1 cellular context compared by ENCODE assay signal in the genomic region with DNA sequence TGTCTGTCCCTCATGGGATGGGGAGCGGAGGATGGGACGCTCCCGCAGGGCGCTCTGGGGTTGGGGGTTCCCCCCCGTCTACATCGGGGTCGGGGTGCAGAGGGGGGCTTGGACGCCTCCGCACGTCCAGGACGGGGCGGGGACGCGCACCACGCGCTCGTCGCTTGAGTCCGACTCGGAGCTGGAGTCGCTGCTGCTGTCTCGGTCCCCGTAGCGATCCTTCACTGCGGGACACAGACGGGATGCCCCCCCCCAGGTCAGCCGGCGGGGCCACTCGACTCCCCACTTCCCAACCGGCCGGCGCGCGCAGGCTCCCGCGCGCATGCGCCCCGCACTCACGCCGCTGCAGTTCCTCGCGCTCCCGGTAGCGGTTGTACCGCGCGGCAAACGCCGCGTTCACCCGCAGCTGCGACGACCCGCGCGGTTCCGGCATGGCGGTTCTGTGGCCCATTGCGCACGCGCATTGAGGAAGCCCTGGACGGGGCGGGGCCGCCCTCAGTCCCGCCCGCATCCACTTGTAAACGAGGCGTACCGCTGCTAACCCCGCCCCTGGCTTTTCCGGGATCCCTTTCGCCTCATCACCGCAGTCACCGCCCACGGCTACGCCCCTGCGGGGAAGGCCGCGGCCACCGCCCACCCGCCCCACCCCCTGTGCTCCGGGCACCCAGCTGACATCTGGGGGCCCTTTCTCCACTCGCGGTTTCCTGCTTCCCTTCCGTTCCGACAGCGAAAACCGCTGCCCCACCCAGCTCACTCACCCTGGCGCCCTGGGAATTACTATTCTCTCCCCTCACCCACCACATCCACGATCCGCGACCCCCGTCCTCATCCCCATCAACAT.
TF ChIP-seq lines count a peak whose summit lies in the region.

A gene (minus strand): TSS at position 444 of the 841 bp plus-strand sequence. CDS start 11 bp downstream, at position 433.

TF ChIP-seq in K562, 482 proteins besides CTCF, POLR2A, EP300 and RAD21 (continued from another document and continues in another):
- TF ChIP-seq, protein P1, sequence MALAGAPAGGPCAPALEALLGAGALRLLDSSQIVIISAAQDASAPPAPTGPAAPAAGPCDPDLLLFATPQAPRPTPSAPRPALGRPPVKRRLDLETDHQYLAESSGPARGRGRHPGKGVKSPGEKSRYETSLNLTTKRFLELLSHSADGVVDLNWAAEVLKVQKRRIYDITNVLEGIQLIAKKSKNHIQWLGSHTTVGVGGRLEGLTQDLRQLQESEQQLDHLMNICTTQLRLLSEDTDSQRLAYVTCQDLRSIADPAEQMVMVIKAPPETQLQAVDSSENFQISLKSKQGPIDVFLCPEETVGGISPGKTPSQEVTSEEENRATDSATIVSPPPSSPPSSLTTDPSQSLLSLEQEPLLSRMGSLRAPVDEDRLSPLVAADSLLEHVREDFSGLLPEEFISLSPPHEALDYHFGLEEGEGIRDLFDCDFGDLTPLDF (CRISPR knock-in tag; IDR thresholded peaks at IDR 0.05), result peak; percentile 88; the same call in 1 of the 2 replicates
- no peak for TF ChIP-seq RUNX1 (IDR thresholded peaks at IDR 0.05; ENCODE audit: low read depth)
- TF ChIP-seq, protein P2, sequence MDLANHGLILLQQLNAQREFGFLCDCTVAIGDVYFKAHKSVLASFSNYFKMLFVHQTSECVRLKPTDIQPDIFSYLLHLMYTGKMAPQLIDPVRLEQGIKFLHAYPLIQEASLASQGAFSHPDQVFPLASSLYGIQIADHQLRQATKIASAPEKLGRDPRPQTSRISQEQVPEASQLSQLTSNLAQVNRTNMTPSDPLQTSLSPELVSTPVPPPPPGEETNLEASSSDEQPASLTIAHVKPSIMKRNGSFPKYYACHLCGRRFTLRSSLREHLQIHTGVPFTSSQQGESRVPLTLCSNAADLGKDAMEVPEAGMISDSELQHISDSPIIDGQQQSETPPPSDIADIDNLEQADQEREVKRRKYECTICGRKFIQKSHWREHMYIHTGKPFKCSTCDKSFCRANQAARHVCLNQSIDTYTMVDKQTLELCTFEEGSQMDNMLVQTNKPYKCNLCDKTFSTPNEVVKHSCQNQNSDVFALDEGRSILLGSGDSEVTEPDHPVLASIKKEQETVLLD (IDR thresholded peaks at IDR 0.05), result peak; percentile 94
- no peak for TF ChIP-seq CHCHD3 (CRISPR knock-in tag; IDR thresholded peaks at IDR 0.05)
- TF ChIP-seq, protein P3, sequence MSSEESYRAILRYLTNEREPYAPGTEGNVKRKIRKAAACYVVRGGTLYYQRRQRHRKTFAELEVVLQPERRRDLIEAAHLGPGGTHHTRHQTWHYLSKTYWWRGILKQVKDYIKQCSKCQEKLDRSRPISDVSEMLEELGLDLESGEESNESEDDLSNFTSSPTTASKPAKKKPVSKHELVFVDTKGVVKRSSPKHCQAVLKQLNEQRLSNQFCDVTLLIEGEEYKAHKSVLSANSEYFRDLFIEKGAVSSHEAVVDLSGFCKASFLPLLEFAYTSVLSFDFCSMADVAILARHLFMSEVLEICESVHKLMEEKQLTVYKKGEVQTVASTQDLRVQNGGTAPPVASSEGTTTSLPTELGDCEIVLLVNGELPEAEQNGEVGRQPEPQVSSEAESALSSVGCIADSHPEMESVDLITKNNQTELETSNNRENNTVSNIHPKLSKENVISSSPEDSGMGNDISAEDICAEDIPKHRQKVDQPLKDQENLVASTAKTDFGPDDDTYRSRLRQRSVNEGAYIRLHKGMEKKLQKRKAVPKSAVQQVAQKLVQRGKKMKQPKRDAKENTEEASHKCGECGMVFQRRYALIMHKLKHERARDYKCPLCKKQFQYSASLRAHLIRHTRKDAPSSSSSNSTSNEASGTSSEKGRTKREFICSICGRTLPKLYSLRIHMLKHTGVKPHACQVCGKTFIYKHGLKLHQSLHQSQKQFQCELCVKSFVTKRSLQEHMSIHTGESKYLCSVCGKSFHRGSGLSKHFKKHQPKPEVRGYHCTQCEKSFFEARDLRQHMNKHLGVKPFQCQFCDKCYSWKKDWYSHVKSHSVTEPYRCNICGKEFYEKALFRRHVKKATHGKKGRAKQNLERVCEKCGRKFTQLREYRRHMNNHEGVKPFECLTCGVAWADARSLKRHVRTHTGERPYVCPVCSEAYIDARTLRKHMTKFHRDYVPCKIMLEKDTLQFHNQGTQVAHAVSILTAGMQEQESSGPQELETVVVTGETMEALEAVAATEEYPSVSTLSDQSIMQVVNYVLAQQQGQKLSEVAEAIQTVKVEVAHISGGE (CRISPR knock-in tag; IDR thresholded peaks at IDR 0.05), result peak in 2 of 3 experiments; percentile 51 to 92; a peak in 3 of 6 replicates
- TF ChIP-seq, protein P4, sequence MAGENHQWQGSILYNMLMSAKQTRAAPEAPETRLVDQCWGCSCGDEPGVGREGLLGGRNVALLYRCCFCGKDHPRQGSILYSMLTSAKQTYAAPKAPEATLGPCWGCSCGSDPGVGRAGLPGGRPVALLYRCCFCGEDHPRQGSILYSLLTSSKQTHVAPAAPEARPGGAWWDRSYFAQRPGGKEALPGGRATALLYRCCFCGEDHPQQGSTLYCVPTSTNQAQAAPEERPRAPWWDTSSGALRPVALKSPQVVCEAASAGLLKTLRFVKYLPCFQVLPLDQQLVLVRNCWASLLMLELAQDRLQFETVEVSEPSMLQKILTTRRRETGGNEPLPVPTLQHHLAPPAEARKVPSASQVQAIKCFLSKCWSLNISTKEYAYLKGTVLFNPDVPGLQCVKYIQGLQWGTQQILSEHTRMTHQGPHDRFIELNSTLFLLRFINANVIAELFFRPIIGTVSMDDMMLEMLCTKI (IDR thresholded peaks at IDR 0.05; ENCODE audit: partially characterized antibody), result no peak
- TF ChIP-seq POLR2AphosphoS5 (IDR thresholded peaks at IDR 0.05; ENCODE audit: control insufficient read depth, insufficient read depth, low read depth, low read length), result peak; percentile 51; the same call in 1 of the 2 replicates
- peak; percentile 90 for TF ChIP-seq RNF2 (IDR thresholded peaks at IDR 0.05)
- no peak for TF ChIP-seq ZNF57 (CRISPR knock-in tag; IDR thresholded peaks at IDR 0.05)
- no peak for TF ChIP-seq DDX20 (tag; IDR thresholded peaks at IDR 0.05; ENCODE audit: low read depth)
- TF ChIP-seq KDM4B (IDR thresholded peaks at IDR 0.05; ENCODE audit: borderline replicate concordance in 2 of 2, low read depth in 1 of 2), result no peak; a peak in 1 of 4 replicates
- no peak for TF ChIP-seq PHF21A (IDR thresholded peaks at IDR 0.05; ENCODE audit: borderline replicate concordance, low read depth)
- TF ChIP-seq, protein P5, sequence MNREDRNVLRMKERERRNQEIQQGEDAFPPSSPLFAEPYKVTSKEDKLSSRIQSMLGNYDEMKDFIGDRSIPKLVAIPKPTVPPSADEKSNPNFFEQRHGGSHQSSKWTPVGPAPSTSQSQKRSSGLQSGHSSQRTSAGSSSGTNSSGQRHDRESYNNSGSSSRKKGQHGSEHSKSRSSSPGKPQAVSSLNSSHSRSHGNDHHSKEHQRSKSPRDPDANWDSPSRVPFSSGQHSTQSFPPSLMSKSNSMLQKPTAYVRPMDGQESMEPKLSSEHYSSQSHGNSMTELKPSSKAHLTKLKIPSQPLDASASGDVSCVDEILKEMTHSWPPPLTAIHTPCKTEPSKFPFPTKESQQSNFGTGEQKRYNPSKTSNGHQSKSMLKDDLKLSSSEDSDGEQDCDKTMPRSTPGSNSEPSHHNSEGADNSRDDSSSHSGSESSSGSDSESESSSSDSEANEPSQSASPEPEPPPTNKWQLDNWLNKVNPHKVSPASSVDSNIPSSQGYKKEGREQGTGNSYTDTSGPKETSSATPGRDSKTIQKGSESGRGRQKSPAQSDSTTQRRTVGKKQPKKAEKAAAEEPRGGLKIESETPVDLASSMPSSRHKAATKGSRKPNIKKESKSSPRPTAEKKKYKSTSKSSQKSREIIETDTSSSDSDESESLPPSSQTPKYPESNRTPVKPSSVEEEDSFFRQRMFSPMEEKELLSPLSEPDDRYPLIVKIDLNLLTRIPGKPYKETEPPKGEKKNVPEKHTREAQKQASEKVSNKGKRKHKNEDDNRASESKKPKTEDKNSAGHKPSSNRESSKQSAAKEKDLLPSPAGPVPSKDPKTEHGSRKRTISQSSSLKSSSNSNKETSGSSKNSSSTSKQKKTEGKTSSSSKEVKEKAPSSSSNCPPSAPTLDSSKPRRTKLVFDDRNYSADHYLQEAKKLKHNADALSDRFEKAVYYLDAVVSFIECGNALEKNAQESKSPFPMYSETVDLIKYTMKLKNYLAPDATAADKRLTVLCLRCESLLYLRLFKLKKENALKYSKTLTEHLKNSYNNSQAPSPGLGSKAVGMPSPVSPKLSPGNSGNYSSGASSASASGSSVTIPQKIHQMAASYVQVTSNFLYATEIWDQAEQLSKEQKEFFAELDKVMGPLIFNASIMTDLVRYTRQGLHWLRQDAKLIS (CRISPR knock-in tag; IDR thresholded peaks at IDR 0.05), result 0 out of 2 replicates have a peak, but pooled peaks have one; percentile 58
- no peak for TF ChIP-seq MTF1 (CRISPR knock-in tag; IDR thresholded peaks at IDR 0.05; ENCODE audit: borderline replicate concordance)
- TF ChIP-seq HNRNPUL1 (IDR thresholded peaks at IDR 0.05; ENCODE audit: low read length), result no peak
- TF ChIP-seq, protein P6, sequence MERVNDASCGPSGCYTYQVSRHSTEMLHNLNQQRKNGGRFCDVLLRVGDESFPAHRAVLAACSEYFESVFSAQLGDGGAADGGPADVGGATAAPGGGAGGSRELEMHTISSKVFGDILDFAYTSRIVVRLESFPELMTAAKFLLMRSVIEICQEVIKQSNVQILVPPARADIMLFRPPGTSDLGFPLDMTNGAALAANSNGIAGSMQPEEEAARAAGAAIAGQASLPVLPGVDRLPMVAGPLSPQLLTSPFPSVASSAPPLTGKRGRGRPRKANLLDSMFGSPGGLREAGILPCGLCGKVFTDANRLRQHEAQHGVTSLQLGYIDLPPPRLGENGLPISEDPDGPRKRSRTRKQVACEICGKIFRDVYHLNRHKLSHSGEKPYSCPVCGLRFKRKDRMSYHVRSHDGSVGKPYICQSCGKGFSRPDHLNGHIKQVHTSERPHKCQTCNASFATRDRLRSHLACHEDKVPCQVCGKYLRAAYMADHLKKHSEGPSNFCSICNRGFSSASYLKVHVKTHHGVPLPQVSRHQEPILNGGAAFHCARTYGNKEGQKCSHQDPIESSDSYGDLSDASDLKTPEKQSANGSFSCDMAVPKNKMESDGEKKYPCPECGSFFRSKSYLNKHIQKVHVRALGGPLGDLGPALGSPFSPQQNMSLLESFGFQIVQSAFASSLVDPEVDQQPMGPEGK (CRISPR knock-in tag; IDR thresholded peaks at IDR 0.05; ENCODE audit: borderline replicate concordance), result no peak
- TF ChIP-seq, protein P7, sequence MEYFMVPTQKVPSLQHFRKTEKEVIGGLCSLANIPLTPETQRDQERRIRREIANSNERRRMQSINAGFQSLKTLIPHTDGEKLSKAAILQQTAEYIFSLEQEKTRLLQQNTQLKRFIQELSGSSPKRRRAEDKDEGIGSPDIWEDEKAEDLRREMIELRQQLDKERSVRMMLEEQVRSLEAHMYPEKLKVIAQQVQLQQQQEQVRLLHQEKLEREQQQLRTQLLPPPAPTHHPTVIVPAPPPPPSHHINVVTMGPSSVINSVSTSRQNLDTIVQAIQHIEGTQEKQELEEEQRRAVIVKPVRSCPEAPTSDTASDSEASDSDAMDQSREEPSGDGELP (CRISPR knock-in tag; IDR thresholded peaks at IDR 0.05; ENCODE audit: borderline replicate concordance), result peak; percentile 97
- peak; percentile 93 for TF ChIP-seq SP1 (CRISPR knock-in tag; IDR thresholded peaks at IDR 0.05)
- TF ChIP-seq ZNF133 (CRISPR knock-in tag; IDR thresholded peaks at IDR 0.05), result no peak
- TF ChIP-seq EGR1 (conservative IDR thresholded peaks at IDR 0.05), result peak; percentile 87
- TF ChIP-seq JUN (IDR thresholded peaks at IDR 0.05; ENCODE audit: borderline replicate concordance, low read depth, low read length), result peak; percentile 41; the same call in 1 of the 2 replicates
- no peak for TF ChIP-seq JUN (CRISPR knock-in tag; IDR thresholded peaks at IDR 0.05; ENCODE audit: borderline replicate concordance)
- TF ChIP-seq, protein P8, sequence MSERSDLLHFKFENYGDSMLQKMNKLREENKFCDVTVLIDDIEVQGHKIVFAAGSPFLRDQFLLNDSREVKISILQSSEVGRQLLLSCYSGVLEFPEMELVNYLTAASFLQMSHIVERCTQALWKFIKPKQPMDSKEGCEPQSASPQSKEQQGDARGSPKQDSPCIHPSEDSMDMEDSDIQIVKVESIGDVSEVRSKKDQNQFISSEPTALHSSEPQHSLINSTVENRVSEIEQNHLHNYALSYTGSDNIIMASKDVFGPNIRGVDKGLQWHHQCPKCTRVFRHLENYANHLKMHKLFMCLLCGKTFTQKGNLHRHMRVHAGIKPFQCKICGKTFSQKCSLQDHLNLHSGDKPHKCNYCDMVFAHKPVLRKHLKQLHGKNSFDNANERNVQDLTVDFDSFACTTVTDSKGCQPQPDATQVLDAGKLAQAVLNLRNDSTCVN (CRISPR knock-in tag; IDR thresholded peaks at IDR 0.05), result no peak
- TF ChIP-seq SOX6 (IDR thresholded peaks at IDR 0.05), result no peak
- peak; percentile 92 for TF ChIP-seq MEIS2 (IDR thresholded peaks at IDR 0.05; ENCODE audit: partially characterized antibody)
- no peak for TF ChIP-seq CBX8 (IDR thresholded peaks at IDR 0.05; ENCODE audit: borderline replicate concordance, extremely low read depth, low read depth, low read length, poor library complexity, severe bottlenecking)
- TF ChIP-seq, protein P9, sequence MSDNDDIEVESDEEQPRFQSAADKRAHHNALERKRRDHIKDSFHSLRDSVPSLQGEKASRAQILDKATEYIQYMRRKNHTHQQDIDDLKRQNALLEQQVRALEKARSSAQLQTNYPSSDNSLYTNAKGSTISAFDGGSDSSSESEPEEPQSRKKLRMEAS (CRISPR knock-in tag; IDR thresholded peaks at IDR 0.05), result peak; percentile 90
- 0 out of 2 replicates have a peak, but pooled peaks have one; percentile 43 for TF ChIP-seq KLF13 (tag; IDR thresholded peaks at IDR 0.05; ENCODE audit: borderline replicate concordance, low read depth)
- TF ChIP-seq HDAC1 (IDR thresholded peaks at IDR 0.05), result 0 out of 4 replicates have a peak, but pooled peaks of 1 of the 2 experiments have one; percentile 38
- TF ChIP-seq ZNF436 (CRISPR knock-in tag; IDR thresholded peaks at IDR 0.05), result no peak
- TF ChIP-seq, protein P10, sequence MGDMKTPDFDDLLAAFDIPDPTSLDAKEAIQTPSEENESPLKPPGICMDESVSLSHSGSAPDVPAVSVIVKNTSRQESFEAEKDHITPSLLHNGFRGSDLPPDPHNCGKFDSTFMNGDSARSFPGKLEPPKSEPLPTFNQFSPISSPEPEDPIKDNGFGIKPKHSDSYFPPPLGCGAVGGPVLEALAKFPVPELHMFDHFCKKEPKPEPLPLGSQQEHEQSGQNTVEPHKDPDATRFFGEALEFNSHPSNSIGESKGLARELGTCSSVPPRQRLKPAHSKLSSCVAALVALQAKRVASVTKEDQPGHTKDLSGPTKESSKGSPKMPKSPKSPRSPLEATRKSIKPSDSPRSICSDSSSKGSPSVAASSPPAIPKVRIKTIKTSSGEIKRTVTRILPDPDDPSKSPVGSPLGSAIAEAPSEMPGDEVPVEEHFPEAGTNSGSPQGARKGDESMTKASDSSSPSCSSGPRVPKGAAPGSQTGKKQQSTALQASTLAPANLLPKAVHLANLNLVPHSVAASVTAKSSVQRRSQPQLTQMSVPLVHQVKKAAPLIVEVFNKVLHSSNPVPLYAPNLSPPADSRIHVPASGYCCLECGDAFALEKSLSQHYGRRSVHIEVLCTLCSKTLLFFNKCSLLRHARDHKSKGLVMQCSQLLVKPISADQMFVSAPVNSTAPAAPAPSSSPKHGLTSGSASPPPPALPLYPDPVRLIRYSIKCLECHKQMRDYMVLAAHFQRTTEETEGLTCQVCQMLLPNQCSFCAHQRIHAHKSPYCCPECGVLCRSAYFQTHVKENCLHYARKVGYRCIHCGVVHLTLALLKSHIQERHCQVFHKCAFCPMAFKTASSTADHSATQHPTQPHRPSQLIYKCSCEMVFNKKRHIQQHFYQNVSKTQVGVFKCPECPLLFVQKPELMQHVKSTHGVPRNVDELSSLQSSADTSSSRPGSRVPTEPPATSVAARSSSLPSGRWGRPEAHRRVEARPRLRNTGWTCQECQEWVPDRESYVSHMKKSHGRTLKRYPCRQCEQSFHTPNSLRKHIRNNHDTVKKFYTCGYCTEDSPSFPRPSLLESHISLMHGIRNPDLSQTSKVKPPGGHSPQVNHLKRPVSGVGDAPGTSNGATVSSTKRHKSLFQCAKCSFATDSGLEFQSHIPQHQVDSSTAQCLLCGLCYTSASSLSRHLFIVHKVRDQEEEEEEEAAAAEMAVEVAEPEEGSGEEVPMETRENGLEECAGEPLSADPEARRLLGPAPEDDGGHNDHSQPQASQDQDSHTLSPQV (IDR thresholded peaks at IDR 0.05), result no peak
- TF ChIP-seq MTA2 (IDR thresholded peaks at IDR 0.05; ENCODE audit: low read depth), result no peak
